ENCODE assay signal across 11 cellular contexts in genomic region chr4:100736651-100737450, GRCh38.
DNase-seq lines count a peak whose midpoint lies in the region; TF ChIP-seq lines count a peak whose summit lies in the region.
"Had no signal": no experiment of that assay in that cellular context is flagged by ENCODE, and none has a peak within 500 bp of the region (broad histone marks: within the 10 kb centered on the region; RNA-seq: fewer than 3 reads in every experiment).

No MANE protein-coding gene starts in this region.

- TF ChIP-seq POLR2A in breast epithelium (IDR thresholded peaks at IDR 0.05) (no peak), uterus (IDR thresholded peaks at IDR 0.05) (no peak)

- no peak overlapping the region for H3T11ph ChIP-seq in H9 (ENCODE audit: low read length)

- no peak for TF ChIP-seq CTCF in MCF 10A (IDR thresholded peaks at IDR 0.05; ENCODE audit: unreplicated experiment)
- no peak for TF ChIP-seq CTCF in breast epithelium (IDR thresholded peaks at IDR 0.05)
- TF ChIP-seq CTCF in astrocyte of the spinal cord (IDR thresholded peaks at IDR 0.05; ENCODE audit: low read depth, low read length): no peak
- no peak for TF ChIP-seq CTCF in uterus (IDR thresholded peaks at IDR 0.05)
- no peak for TF ChIP-seq CTCF in H9 (conservative IDR thresholded peaks at IDR 0.05)

- H3K4me1 ChIP-seq in breast epithelium (no peaks in the 10 kb centered on the region), uterus (no peaks in the 10 kb centered on the region), H9 (ENCODE audit: insufficient read depth, low read length) (no peaks in the 10 kb centered on the region)

- H3K79me2 ChIP-seq in H9 (ENCODE audit: insufficient read depth, low read length): no peaks in the 10 kb centered on the region

- POLR2A ChIA-PET in MCF 10A (lab: Yijun Ruan, JAX): no interaction called here

- H3K36me3 Mint-ChIP-seq in MCF 10A (ENCODE audit: insufficient read depth, unreplicated experiment): peaks cover 6% of the 10 kb centered on the region
- peaks cover 2 to 13% (median 4%) of the 10 kb centered on the region in 3 experiments; a peak in 4 of 7 replicates for H3K36me3 Mint-ChIP-seq in H9 (ENCODE audit: insufficient read depth in 1 of 3, low read depth in 3 of 3)

- no peaks in the 10 kb centered on the region for H4K20me1 ChIP-seq in H9 (ENCODE audit: control insufficient read depth, insufficient read depth, insufficient read length)

- no peak overlapping the region for H2BK15ac ChIP-seq in H9 (ENCODE audit: low read depth, low read length)

- H3K23ac ChIP-seq in H9 (ENCODE audit: insufficient read length, low read depth, low read length): no peak overlapping the region

- H3K18ac ChIP-seq in H9 (ENCODE audit: insufficient read length, low read depth, low read length): no peak overlapping the region

- H3K4me1 Mint-ChIP-seq in MCF 10A (ENCODE audit: insufficient read depth, unreplicated experiment) (peaks cover 25% of the 10 kb centered on the region), H9 (no peaks in the 10 kb centered on the region)

- H2BK20ac ChIP-seq in H9 (ENCODE audit: low read depth, low read length, poor library complexity, severe bottlenecking): no peak overlapping the region

- no peaks in the 10 kb centered on the region for H3K23me2 ChIP-seq in H9 (ENCODE audit: insufficient read length, low read depth, low read length, poor library complexity, severe bottlenecking)

- CTCF ChIA-PET in MCF 10A (lab: Yijun Ruan, JAX): interaction anchor here (1.3 to 2.7 kb wide), 2 partner anchors 318 to 643 kb away, joined by 5 to 9 read pairs; no protein-coding TSS in a partner anchor

- no peak overlapping the region for H3K4me3 Mint-ChIP-seq in MCF 10A (ENCODE audit: unreplicated experiment)
- no peak overlapping the region for H3K4me3 Mint-ChIP-seq in H9
- H3K4me3 Mint-ChIP-seq: dendritic cell treated with granulocyte-macrophage colony-stimulating factor and Interleukin-4, amounts not matched to agents 40 ng/mL and 50 ng/mL, for 4 days had no signal

- no peak overlapping the region for H3K9ac ChIP-seq in H9 (ENCODE audit: extremely low read depth, insufficient read length, low read length)

- no peak overlapping the region for H3K4me3 ChIP-seq in breast epithelium
- H3K4me3 ChIP-seq in astrocyte of the spinal cord (ENCODE audit: low read depth, low read length): no peak overlapping the region
- no peak overlapping the region for H3K4me3 ChIP-seq in uterus

- intact Hi-C loops in MCF 10A (cut with micrococcal nuclease): loop anchor here (1.0 kb wide), 1 partner anchor 644 kb away; no protein-coding TSS in a partner anchor
- intact Hi-C loops in breast epithelium (cut with DNase I; ENCODE audit: low total_unique reads): no loop called here
- intact Hi-C loops in uterus (cut with DNase I; ENCODE audit: low total_unique reads): no loop called here

- H3K9me3 ChIP-seq in breast epithelium: no peaks in the 10 kb centered on the region
- H3K9me3 ChIP-seq in uterus: peaks cover 0 to 2% of the 10 kb centered on the region in 2 donors
- H3K9me3 ChIP-seq in H9 (ENCODE audit: control insufficient read depth, low read depth, low read length): no peaks in the 10 kb centered on the region

- DNase-seq in MCF 10A (ENCODE audit: unreplicated experiment): peak; percentile 93
- no peak for DNase-seq in breast epithelium (ENCODE audit: low spot score in 2 of 2)
- DNase-seq in astrocyte of the spinal cord (ENCODE audit: low read depth, low spot score): peak; percentile 92
- DNase-seq in inferior parietal cortex (ENCODE audit: extremely low spot score): peak; percentile 68
- peak in 1 of 2 donors; percentile 19 for DNase-seq in uterus
- DNase-seq in H9: no peak
- DNase-seq in Kasumi-1 (lab: John Stamatoyannopoulos, UW): no peak
- no peak for DNase-seq in NCI-H69 (lab: John Stamatoyannopoulos, UW)
- DNase-seq: activated CD8-positive, alpha-beta memory T cell treated with anti-CD3 and anti-CD28 coated beads, Interleukin-2, amount 50 U/mL, for 4 hours; AML-193 had no signal

- no peak overlapping the region for H3K4ac ChIP-seq in H9 (ENCODE audit: low read depth, low read length)

- H3K79me1 ChIP-seq in H9 (ENCODE audit: insufficient read depth, low read depth, low read length, poor library complexity, severe bottlenecking): no peaks in the 10 kb centered on the region

- H4K91ac ChIP-seq in H9 (ENCODE audit: insufficient read length, low read depth, low read length): no peak overlapping the region

- H2AFZ ChIP-seq in H9 (ENCODE audit: low read length): no peak overlapping the region

- peaks cover 8% of the 10 kb centered on the region for H3K9me3 Mint-ChIP-seq in MCF 10A (ENCODE audit: unreplicated experiment)
- peaks cover 11 to 15% of the 10 kb centered on the region in 2 experiments for H3K9me3 Mint-ChIP-seq in H9

- no peaks in the 10 kb centered on the region for H3K27me3 ChIP-seq in breast epithelium
- H3K27me3 ChIP-seq in uterus: no peaks in the 10 kb centered on the region
- no peaks in the 10 kb centered on the region for H3K27me3 ChIP-seq in H9 (ENCODE audit: insufficient read depth, low read length)

- H3K27me3 Mint-ChIP-seq in MCF 10A (ENCODE audit: insufficient read depth, unreplicated experiment) (no peaks in the 10 kb centered on the region), H9 (ENCODE audit: low read depth) (no peaks in the 10 kb centered on the region)
- H3K27me3 Mint-ChIP-seq: dendritic cell treated with granulocyte-macrophage colony-stimulating factor and Interleukin-4, amounts not matched to agents 40 ng/mL and 50 ng/mL, for 4 days had no signal

- no peak overlapping the region for H2AK5ac ChIP-seq in H9 (ENCODE audit: insufficient read length, low read length)

- no peak overlapping the region for H2BK5ac ChIP-seq in H9 (ENCODE audit: insufficient read length, low read length)

- no peak overlapping the region for H3K4me2 ChIP-seq in H9 (ENCODE audit: insufficient read depth, insufficient read length, low read length)

- H3K27ac Mint-ChIP-seq in MCF 10A (ENCODE audit: low read depth, unreplicated experiment): peak overlapping the region; percentile 92
- H3K27ac Mint-ChIP-seq in H9: no peak overlapping the region
- H3K27ac Mint-ChIP-seq: dendritic cell treated with granulocyte-macrophage colony-stimulating factor and Interleukin-4, amounts not matched to agents 40 ng/mL and 50 ng/mL, for 4 days had no signal

- no peak overlapping the region for H4K8ac ChIP-seq in H9 (replicated peaks; ENCODE audit: insufficient read length, low read depth, low read length)

- H2BK12ac ChIP-seq in H9 (ENCODE audit: insufficient read length, low read depth, low read length): no peak overlapping the region

- H3K56ac ChIP-seq in H9 (ENCODE audit: insufficient read length, low read depth, low read length): no peak overlapping the region

- H2BK120ac ChIP-seq in H9 (ENCODE audit: low read depth, low read length, poor library complexity, severe bottlenecking): no peak overlapping the region

- in situ Hi-C loops in astrocyte of the spinal cord (cut with HindIII; ENCODE audit: low sequenced_read_pairs): no loop called here

- BruUV-seq in MCF 10A (replicated peaks; lab: Mats Ljungman, UMichigan): no TSS peak

- no peak overlapping the region for H4K5ac ChIP-seq in H9 (ENCODE audit: insufficient read length, low read depth, low read length)

- H3K36me3 ChIP-seq in breast epithelium (no peaks in the 10 kb centered on the region), uterus (no peaks in the 10 kb centered on the region)

- no CpG with 5 or more reads among the region's 2 CpGs for WGBS in H9 (ENCODE audit: extremely low coverage, insufficient read length, low lambda C conversion rate)

- H3K27ac ChIP-seq in breast epithelium: no peak overlapping the region
- H3K27ac ChIP-seq in uterus: peak overlapping the region; percentile 44 to 51
- no peak overlapping the region for H3K27ac ChIP-seq in H9 (ENCODE audit: insufficient read length, low read depth, low read length)

- no peak overlapping the region for H3K14ac ChIP-seq in H9 (ENCODE audit: insufficient read depth, low read length)

Comparison
In these comparisons a context has a peak if more than half of its experiments do, and no peak if none do; other contexts are left out.
1. DNase-seq: peak in MCF 10A (single experiment), astrocyte of the spinal cord (single experiment) and inferior parietal cortex (single experiment); none in breast epithelium (0 of 2), H9 (single experiment), Kasumi-1 (0 of 2) and NCI-H69 (single experiment).
2. H3K27ac ChIP-seq: peak in uterus (2 of 2); none in breast epithelium (0 of 2) and H9 (single experiment).